ENCODE assay signal across 8 cellular contexts in the genomic region with DNA sequence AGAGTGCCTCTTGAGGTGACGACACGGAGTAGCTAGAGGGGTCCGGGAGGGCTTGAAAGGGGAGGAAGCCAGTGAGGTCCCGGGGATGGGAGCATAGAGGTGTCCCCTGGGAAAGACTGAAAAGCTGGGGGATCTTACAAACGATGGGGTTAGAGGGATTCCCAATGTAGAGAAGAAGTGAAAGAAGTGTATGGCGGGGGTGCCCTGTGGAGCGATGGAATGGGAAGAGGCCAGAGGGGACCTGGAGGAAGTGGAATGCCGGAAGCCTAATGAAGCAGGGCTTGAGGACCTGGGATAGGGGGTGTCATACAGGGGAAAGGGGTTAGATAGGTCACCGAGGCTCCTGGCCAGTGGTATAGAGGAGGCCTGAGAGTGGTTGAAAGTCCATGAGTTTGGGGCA. TPM values are rescaled to one million over a fixed set of nuclear protein-coding genes. Genes with fewer than 3 reads are reported as not detected.
DNase-seq lines count a peak whose midpoint lies in the region; ATAC-seq and TF ChIP-seq lines count a peak whose summit lies in the region.

No MANE protein-coding gene starts in this region.

- peaks cover 34% of the 10 kb centered on the region for H3K4me1 Mint-ChIP-seq in HFFc6 (ENCODE audit: low read depth)
- H3K4me1 Mint-ChIP-seq in brain = peaks cover 44% of the 10 kb centered on the region
- peaks cover 15% of the 10 kb centered on the region for H3K4me1 Mint-ChIP-seq in memory B cell

- peak overlapping the region; percentile 60 for H3K27ac ChIP-seq in 22Rv1

- H3K36me3 Mint-ChIP-seq in HFFc6 (ENCODE audit: low read depth) = peaks cover 15% of the 10 kb centered on the region; the same call in 1 of the 2 replicates
- peaks cover 10% of the 10 kb centered on the region for H3K36me3 Mint-ChIP-seq in brain
- peaks cover 6% of the 10 kb centered on the region for H3K36me3 Mint-ChIP-seq in memory B cell

- no peak for TF ChIP-seq CTCF in 22Rv1 (IDR thresholded peaks at IDR 0.05)
- TF ChIP-seq CTCF in HFFc6 (IDR thresholded peaks at IDR 0.05) = no peak
- TF ChIP-seq CTCF in brain (conservative IDR thresholded peaks at IDR 0.05) = no peak

- H3K4me3 Mint-ChIP-seq in HFFc6 (peak overlapping the region; percentile 95), brain (peak overlapping the region; percentile 96 to 99 (median 98)), memory B cell (peak overlapping the region; percentile 87)

- H3K27ac Mint-ChIP-seq in HFFc6 (peak overlapping the region; percentile 82), brain (peak overlapping the region; percentile 84 to 96 (median 94)), memory B cell (peak overlapping the region; percentile 66)

- peaks cover 2% of the 10 kb centered on the region; the same call in 1 of the 2 replicates for H3K27me3 Mint-ChIP-seq in HFFc6 (ENCODE audit: insufficient read depth)
- H3K27me3 Mint-ChIP-seq in brain = peaks cover 13% of the 10 kb centered on the region
- H3K27me3 Mint-ChIP-seq in memory B cell = no peaks in the 10 kb centered on the region

- no peak for ATAC-seq in memory B cell (ENCODE audit: low read depth)
- no peak for ATAC-seq in GM18907 (IDR thresholded peaks at IDR 0.05; ENCODE audit: unreplicated experiment)

- no peaks in the 10 kb centered on the region for H3K9me3 Mint-ChIP-seq in HFFc6
- peaks cover 0 to 2% (median 0%) of the 10 kb centered on the region in 5 experiments for H3K9me3 Mint-ChIP-seq in brain
- no peaks in the 10 kb centered on the region for H3K9me3 Mint-ChIP-seq in memory B cell

- no peak for DNase-seq in HFFc6
- no peak for DNase-seq in memory B cell (ENCODE audit: low spot score in 2 of 2)
- no peak for DNase-seq in stimulated activated naive CD4-positive, alpha-beta T cell (lab: John Stamatoyannopoulos, UW)
- no peak for DNase-seq in SKM-1 treated with dmso at 0.1 percent for 144 hours (lab: John Stamatoyannopoulos, UW; ENCODE audit: unreplicated experiment)
- DNase-seq in 8988T = no peak

RNA-seq across cellular contexts. Expression of gene AP2A1, which starts 0.6 kb away (rescaled TPM):
- 100 to 1,000 TPM; 145 to 177 (median 162) TPM for total RNA-seq in HFFc6 (2021; fragmentation: NEBNext Ultra II Directional; extraction: Animal tissue kit (Norgen Biotek cat#: 25700))
- 106 TPM for polyA plus RNA-seq in brain (ENCODE audit: insufficient read depth, low read depth, low replicate concordance)

RNA-seq across cellular contexts. Expression of gene TSKS, which starts 4.3 kb away (rescaled TPM):
- total RNA-seq in HFFc6 (2021; fragmentation: NEBNext Ultra II Directional; extraction: Animal tissue kit (Norgen Biotek cat#: 25700)) = not detected
- not detected for polyA plus RNA-seq in brain (ENCODE audit: insufficient read depth, low read depth, low replicate concordance)

RNA-seq across cellular contexts. Expression of gene FUZ, which starts 45.7 kb away (rescaled TPM):
- total RNA-seq in HFFc6 (2021; fragmentation: NEBNext Ultra II Directional; extraction: Animal tissue kit (Norgen Biotek cat#: 25700)) = 10 to 100 TPM in 5 of 6 experiments, 1 to 10 TPM in 1; 9.4 to 14.2 (median 11.7) TPM
- polyA plus RNA-seq in brain (ENCODE audit: insufficient read depth, low read depth, low replicate concordance) = 89.3 TPM

RNA-seq across cellular contexts. Expression of gene MED25, which starts 50.7 kb away (rescaled TPM):
- total RNA-seq in HFFc6 (2021; fragmentation: NEBNext Ultra II Directional; extraction: Animal tissue kit (Norgen Biotek cat#: 25700)) = 10 to 100 TPM; 44.5 to 50.6 (median 47.8) TPM
- 96.6 TPM for polyA plus RNA-seq in brain (ENCODE audit: insufficient read depth, low read depth, low replicate concordance)
